Comparison of ENCODE assay signal across 1 cellular context in the genomic region with DNA sequence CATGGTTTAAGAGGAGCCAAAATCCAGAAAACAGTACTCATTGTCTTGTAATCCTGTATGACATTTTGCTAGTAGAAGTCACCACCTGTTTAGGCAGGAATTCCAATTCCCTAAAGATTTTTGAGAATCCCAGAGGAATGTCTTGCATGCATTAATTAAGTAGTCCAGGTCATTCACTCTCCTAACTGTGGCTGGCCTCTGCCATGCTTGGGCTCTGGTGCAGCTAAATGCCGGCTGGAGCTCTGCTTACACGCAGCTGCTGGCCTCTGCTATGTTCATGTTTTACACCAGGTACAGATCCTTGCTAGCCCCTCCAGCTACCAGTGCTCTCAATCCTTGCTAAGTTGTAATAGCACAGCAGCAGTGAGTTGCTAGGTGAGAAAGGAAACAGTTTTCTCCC.
TF ChIP-seq lines count a peak whose summit lies in the region.

No MANE protein-coding gene starts in this region.

TF ChIP-seq in IMR-90, 13 proteins besides CTCF, POLR2A, EP300 and RAD21 (continued from another document):
- TF ChIP-seq SMC3 (IDR thresholded peaks at IDR 0.05; ENCODE audit: low read depth, low read length) (no peak), MAZ (IDR thresholded peaks at IDR 0.05; ENCODE audit: borderline replicate concordance, low read depth, low read length) (no peak), FOS (IDR thresholded peaks at IDR 0.05; ENCODE audit: low read depth, low read length) (no peak), MXI1 (IDR thresholded peaks at IDR 0.05; ENCODE audit: borderline replicate concordance, low read depth, low read length) (no peak), CHD1 (IDR thresholded peaks at IDR 0.05; ENCODE audit: low read depth, low read length) (no peak), BHLHE40 (IDR thresholded peaks at IDR 0.05; ENCODE audit: low read depth, low read length) (no peak), NFE2L2 (IDR thresholded peaks at IDR 0.05; ENCODE audit: low read depth, low read length) (no peak)
- TF ChIP-seq, protein P1, sequence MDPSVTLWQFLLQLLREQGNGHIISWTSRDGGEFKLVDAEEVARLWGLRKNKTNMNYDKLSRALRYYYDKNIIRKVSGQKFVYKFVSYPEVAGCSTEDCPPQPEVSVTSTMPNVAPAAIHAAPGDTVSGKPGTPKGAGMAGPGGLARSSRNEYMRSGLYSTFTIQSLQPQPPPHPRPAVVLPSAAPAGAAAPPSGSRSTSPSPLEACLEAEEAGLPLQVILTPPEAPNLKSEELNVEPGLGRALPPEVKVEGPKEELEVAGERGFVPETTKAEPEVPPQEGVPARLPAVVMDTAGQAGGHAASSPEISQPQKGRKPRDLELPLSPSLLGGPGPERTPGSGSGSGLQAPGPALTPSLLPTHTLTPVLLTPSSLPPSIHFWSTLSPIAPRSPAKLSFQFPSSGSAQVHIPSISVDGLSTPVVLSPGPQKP (IDR thresholded peaks at IDR 0.05; ENCODE audit: borderline replicate concordance, low read depth, low read length): no peak
- TF ChIP-seq, protein P2, sequence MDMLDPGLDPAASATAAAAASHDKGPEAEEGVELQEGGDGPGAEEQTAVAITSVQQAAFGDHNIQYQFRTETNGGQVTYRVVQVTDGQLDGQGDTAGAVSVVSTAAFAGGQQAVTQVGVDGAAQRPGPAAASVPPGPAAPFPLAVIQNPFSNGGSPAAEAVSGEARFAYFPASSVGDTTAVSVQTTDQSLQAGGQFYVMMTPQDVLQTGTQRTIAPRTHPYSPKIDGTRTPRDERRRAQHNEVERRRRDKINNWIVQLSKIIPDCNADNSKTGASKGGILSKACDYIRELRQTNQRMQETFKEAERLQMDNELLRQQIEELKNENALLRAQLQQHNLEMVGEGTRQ (IDR thresholded peaks at IDR 0.05; ENCODE audit: low read depth, low read length): no peak
